8 cellular contexts compared by ENCODE assay signal in genomic region chr17:43943769-43944418, GRCh38. TPM values are rescaled to one million over a fixed set of nuclear protein-coding genes. Genes with fewer than 3 reads are reported as not detected.
DNase-seq lines count a peak whose midpoint lies in the region; ATAC-seq and TF ChIP-seq lines count a peak whose summit lies in the region.

No MANE protein-coding gene starts in this region.

- H3K4me3 ChIP-seq in lower lobe of right lung, result no peak overlapping the region

- H3K9me3 ChIP-seq in lower lobe of right lung, result no peaks in the 10 kb centered on the region

- no peak overlapping the region for H3K27ac ChIP-seq in lower lobe of right lung

- DNase-seq in COR-L47 (lab: John Stamatoyannopoulos, UW) (peak; percentile 58), NCI-H748 treated with DMSO at 0.1 percent for 48 hours (lab: John Stamatoyannopoulos, UW) (peak; percentile 69), dermis blood vessel endothelial cell (peak; percentile 86), lower lobe of right lung (peak; percentile 88)
- DNase-seq in activated CD4-positive, alpha-beta T cell treated with anti-CD3 and anti-CD28 coated beads, Interleukin-2, amount 50 U/mL, for 48 hours, result peak; percentile 86 to 87
- peak; percentile 69 for DNase-seq in stimulated activated CD8-positive, alpha-beta memory T cell treated with anti-CD3 and anti-CD28 coated beads, Interleukin-12 subunit alpha, Interleukin-12 subunit beta, amount 100 ng/mL, for 1 hour (ENCODE audit: low read depth)

- no peaks in the 10 kb centered on the region for H3K4me1 ChIP-seq in lower lobe of right lung

- ATAC-seq in HG03108 (IDR thresholded peaks at IDR 0.05; ENCODE audit: unreplicated experiment) (peak; percentile 56), lower lobe of right lung (peak; percentile 88 to 93), HG03565 (IDR thresholded peaks at IDR 0.05; ENCODE audit: unreplicated experiment) (no peak)

- no peaks in the 10 kb centered on the region for H3K36me3 ChIP-seq in lower lobe of right lung

- intact Hi-C loops in lower lobe of right lung (cut with DNase I), result loop anchor here (10.0 kb wide), 1 partner anchor 101 kb away; no protein-coding TSS in a partner anchor

- H3K27me3 ChIP-seq in lower lobe of right lung (ENCODE audit: low read depth), result peaks cover 1% of the 10 kb centered on the region

- TF ChIP-seq CTCF in lower lobe of right lung (IDR thresholded peaks at IDR 0.05), result peak; percentile 97

RNA-seq across cellular contexts. Expression of gene PPY, which starts 1.6 kb away (rescaled TPM):
- total RNA-seq in dermis blood vessel endothelial cell (not detected in 2 replicates), lower lobe of right lung (not detected)

RNA-seq across cellular contexts. Expression of gene PYY, which starts 9.8 kb away (rescaled TPM):
- total RNA-seq in dermis blood vessel endothelial cell (not detected in 2 replicates), lower lobe of right lung (not detected)

RNA-seq across cellular contexts. Expression of gene MPP2, which starts 36.6 kb away (rescaled TPM):
- total RNA-seq in dermis blood vessel endothelial cell, result 0.34 and 0.84 TPM in 2 replicates
- 0.62 TPM for total RNA-seq in lower lobe of right lung
